Comparison of ENCODE assay signal across 2 cellular contexts in the genomic region with DNA sequence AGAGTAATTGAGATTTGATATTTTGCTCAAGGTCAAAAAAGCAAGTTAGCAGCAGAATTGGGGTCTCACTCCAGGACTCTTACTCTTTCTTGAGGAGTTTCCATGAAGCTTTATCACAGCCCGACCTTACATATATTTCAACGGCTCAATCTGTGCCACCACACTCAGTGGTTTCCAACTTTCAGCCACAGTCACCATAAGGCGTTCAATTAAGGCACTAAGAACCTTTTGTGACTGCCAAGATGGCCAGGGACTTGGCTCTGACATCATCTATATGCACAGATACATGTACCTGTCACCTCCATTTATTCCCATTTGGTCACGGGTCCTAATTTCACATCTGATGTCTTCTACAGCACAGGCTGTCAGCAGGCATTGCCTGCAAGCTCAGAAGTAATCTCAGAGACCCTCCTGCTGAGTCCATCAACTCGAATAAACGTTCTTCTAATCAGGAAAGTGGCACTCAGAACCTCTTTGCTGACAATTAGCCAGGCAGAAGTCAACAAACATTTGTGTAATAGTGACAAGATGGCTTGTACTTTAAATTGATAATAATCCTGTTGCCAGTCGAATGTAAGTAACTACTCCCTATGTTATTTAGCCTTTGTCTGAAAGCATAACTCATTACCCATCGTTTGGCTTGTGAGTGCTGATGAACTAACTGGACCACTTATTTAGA.
TF ChIP-seq lines count a peak whose summit lies in the region.

No MANE protein-coding gene starts in this region.

TF ChIP-seq in HEK293, 187 proteins besides CTCF, POLR2A, EP300 and RAD21 (continued from another document):
- TF ChIP-seq, protein P1, sequence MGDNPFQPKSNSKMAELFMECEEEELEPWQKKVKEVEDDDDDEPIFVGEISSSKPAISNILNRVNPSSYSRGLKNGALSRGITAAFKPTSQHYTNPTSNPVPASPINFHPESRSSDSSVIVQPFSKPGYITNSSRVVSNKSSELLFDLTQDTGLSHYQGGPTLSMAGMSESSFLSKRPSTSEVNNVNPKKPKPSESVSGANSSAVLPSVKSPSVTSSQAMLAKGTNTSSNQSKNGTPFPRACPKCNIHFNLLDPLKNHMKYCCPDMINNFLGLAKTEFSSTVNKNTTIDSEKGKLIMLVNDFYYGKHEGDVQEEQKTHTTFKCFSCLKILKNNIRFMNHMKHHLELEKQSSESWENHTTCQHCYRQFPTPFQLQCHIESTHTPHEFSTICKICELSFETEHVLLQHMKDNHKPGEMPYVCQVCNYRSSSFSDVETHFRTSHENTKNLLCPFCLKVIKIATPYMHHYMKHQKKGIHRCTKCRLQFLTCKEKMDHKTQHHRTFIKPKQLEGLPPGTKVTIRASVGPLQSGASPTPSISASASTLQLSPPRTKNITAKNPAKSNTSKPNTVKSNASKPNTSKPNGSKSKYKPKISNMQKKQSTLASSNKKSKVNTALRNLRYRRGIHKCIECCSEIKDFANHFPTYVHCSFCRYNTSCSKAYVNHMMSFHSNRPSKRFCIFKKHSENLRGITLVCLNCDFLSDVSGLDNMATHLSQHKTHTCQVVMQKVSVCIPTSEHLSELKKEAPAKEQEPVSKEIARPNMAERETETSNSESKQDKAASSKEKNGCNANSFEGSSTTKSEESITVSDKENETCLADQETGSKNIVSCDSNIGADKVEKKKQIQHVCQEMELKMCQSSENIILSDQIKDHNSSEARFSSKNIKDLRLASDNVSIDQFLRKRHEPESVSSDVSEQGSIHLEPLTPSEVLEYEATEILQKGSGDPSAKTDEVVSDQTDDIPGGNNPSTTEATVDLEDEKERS (tag by site-specific recombination; IDR thresholded peaks at IDR 0.05) = no peak
- peak; percentile 56 for TF ChIP-seq FEZF1 (tag by site-specific recombination; IDR thresholded peaks at IDR 0.05)
- no peak for TF ChIP-seq ZNF174 (tag by site-specific recombination; IDR thresholded peaks at IDR 0.05)
- TF ChIP-seq ZNF843 (tag by site-specific recombination; IDR thresholded peaks at IDR 0.05) = peak; percentile 30; the same call in 1 of the 2 replicates
- no peak for TF ChIP-seq ZNF433 (tag by site-specific recombination; IDR thresholded peaks at IDR 0.05; ENCODE audit: low read depth)
- TF ChIP-seq MEIS1 (CRISPR knock-in tag; IDR thresholded peaks at IDR 0.05; ENCODE audit: borderline replicate concordance) = no peak

TF ChIP-seq in H1, 55 proteins besides CTCF, POLR2A, EP300 and RAD21 (continued from another document):
- TF ChIP-seq, protein P2, sequence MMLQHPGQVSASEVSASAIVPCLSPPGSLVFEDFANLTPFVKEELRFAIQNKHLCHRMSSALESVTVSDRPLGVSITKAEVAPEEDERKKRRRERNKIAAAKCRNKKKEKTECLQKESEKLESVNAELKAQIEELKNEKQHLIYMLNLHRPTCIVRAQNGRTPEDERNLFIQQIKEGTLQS (IDR thresholded peaks at IDR 0.05; ENCODE audit: insufficient read depth, low read depth, low read length) = no peak
- TF ChIP-seq KDM1A (IDR thresholded peaks at IDR 0.05; ENCODE audit: borderline replicate concordance, low read length) (no peak), NRF1 (IDR thresholded peaks at IDR 0.05; ENCODE audit: low read depth, low read length) (no peak), SIN3A (conservative IDR thresholded peaks at IDR 0.05 in 1 of 2, IDR thresholded peaks at IDR 0.05 in 1 of 2; ENCODE audit: low read depth in 1 of 2, low read length in 2 of 2) (no peak), ASH2L (IDR thresholded peaks at IDR 0.05; ENCODE audit: low read length) (no peak), NANOG (IDR thresholded peaks at IDR 0.05; ENCODE audit: insufficient read depth, low read depth, low read length, poor library complexity, severe bottlenecking) (no peak), SAP30 (IDR thresholded peaks at IDR 0.05; ENCODE audit: insufficient read depth, insufficient replicate concordance, low read length) (no peak), CBX5 (IDR thresholded peaks at IDR 0.05; ENCODE audit: low read depth, low read length) (no peak), CTBP2 (IDR thresholded peaks at IDR 0.05; ENCODE audit: borderline replicate concordance, insufficient read depth, insufficient read length, low read length) (no peak), PHF8 (conservative IDR thresholded peaks at IDR 0.05; ENCODE audit: low read depth, low read length) (no peak)
